8 cellular contexts compared by ENCODE assay signal in the genomic region with DNA sequence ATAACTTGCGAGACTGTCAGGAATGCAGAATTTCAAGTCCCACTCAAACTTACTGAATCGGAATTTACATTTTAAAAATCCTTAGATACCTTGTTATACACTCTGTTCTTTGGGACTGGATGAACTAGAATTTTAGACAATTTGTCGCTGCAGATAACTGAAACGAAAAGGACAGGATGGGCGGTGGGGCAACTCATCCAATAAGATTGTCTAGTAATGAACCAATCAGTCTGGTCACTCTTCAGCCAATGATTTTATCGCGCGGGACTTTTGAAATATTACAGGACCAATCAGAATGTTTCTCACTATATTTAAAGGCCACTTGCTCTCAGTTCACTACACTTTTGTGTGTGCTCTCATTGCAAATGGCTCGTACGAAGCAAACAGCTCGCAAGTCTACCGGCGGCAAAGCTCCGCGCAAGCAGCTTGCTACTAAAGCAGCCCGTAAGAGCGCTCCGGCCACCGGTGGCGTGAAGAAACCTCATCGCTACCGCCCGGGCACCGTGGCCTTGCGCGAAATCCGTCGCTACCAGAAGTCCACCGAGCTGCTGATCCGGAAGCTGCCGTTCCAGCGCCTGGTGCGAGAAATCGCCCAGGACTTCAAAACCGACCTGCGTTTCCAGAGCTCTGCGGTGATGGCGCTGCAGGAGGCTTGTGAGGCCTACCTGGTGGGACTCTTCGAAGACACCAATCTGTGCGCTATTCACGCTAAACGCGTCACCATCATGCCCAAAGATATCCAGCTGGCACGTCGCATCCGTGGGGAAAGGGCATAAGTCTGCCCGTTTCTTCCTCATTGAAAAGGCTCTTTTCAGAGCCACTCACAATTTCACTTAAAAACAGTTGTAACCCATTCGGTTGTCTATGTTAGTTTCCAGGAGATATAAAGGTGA. TPM values are rescaled to one million over a fixed set of nuclear protein-coding genes. Genes with fewer than 3 reads are reported as not detected.
DNase-seq lines count a peak whose midpoint lies in the region; ATAC-seq and TF ChIP-seq lines count a peak whose summit lies in the region.

No MANE protein-coding gene starts in this region.

- H3K9me2 ChIP-seq in SK-N-SH = no peaks in the 10 kb centered on the region

- peak overlapping the region; percentile 64 for H2AFZ ChIP-seq in SK-N-SH (ENCODE audit: low read depth)

- H3K4me3 ChIP-seq in HL-60 (replicated peaks; ENCODE audit: insufficient read depth, low read length) (no peak overlapping the region), SK-N-SH (ENCODE audit: low read depth in 2 of 2, low read length in 1 of 2) (peak overlapping the region; percentile 57 to 60), cardiac muscle cell (no peak overlapping the region)

- H3K9ac ChIP-seq in SK-N-SH = peak overlapping the region; percentile 72

- peaks cover 21% of the 10 kb centered on the region for H3K36me3 Mint-ChIP-seq in CD4-positive, alpha-beta T cell (ENCODE audit: low read depth)
- H3K36me3 Mint-ChIP-seq in activated naive CD8-positive, alpha-beta T cell treated with anti-CD3 and anti-CD28 coated beads, Interleukin-2, amount 50 U/mL, for 24 hours (ENCODE audit: low read depth) = no peaks in the 10 kb centered on the region

- TF ChIP-seq EP300 in SK-N-SH (IDR thresholded peaks at IDR 0.05; ENCODE audit: borderline replicate concordance in 1 of 2, low read depth in 1 of 2, low read length in 1 of 2) = peak in 1 of 2 experiments; percentile 49; a peak in 1 of 4 replicates

- H3K27me3 ChIP-seq in CD4-positive, alpha-beta T cell (ENCODE audit: control insufficient read depth, insufficient read depth, low read length) = no peaks in the 10 kb centered on the region
- H3K27me3 ChIP-seq in HL-60 (ENCODE audit: insufficient read depth, poor library complexity, severe bottlenecking) (no peaks in the 10 kb centered on the region), SK-N-SH (ENCODE audit: insufficient read depth) (no peaks in the 10 kb centered on the region), cardiac muscle cell (no peaks in the 10 kb centered on the region)

- POLR2A ChIA-PET in CD4-positive, alpha-beta T cell (lab: Charles Lee) = interaction anchor here (0.5 to 6.0 kb wide), 39 partner anchors 9 to 1848 kb away, joined by 3 to 919 read pairs (median 10); a partner anchor contains a TSS
- POLR2A ChIA-PET in SK-N-SH (lab: Yijun Ruan, JAX) = interaction anchor here (0.8 to 5.8 kb wide), 26 partner anchors 9 to 1848 kb away, joined by 3 to 166 read pairs (median 7); a partner anchor contains a TSS

- TF ChIP-seq CTCF in CD4-positive, alpha-beta T cell (IDR thresholded peaks at IDR 0.05) = no peak
- TF ChIP-seq CTCF in HL-60 (IDR thresholded peaks at IDR 0.05; ENCODE audit: insufficient read depth, low read length) (no peak), SK-N-SH (IDR thresholded peaks at IDR 0.05) (peak; percentile 37), cardiac muscle cell (IDR thresholded peaks at IDR 0.05; ENCODE audit: low read depth, low read length) (peak; percentile 35)

- ATAC-seq in CD4-positive, alpha-beta T cell (ENCODE audit: poor library complexity) = peak; percentile 55
- peak; percentile 38 for ATAC-seq in GM19463 (IDR thresholded peaks at IDR 0.05; ENCODE audit: unreplicated experiment)
- peak; percentile 50 for ATAC-seq in activated naive CD8-positive, alpha-beta T cell treated with anti-CD3 and anti-CD28 coated beads, Interleukin-2, amount 50 U/mL, for 24 hours

- peak overlapping the region; percentile 94 for H3K27ac Mint-ChIP-seq in CD4-positive, alpha-beta T cell
- peak overlapping the region; percentile 99 for H3K27ac Mint-ChIP-seq in activated naive CD8-positive, alpha-beta T cell treated with anti-CD3 and anti-CD28 coated beads, Interleukin-2, amount 50 U/mL, for 24 hours

- H3K36me3 ChIP-seq in SK-N-SH (replicated peaks in 1 of 2; ENCODE audit: control insufficient read depth in 1 of 2, insufficient read depth in 2 of 2, low read length in 1 of 2) = no peaks in the 10 kb centered on the region
- H3K36me3 ChIP-seq in cardiac muscle cell = no peaks in the 10 kb centered on the region

- CTCF ChIA-PET in CD4-positive, alpha-beta T cell (lab: Charles Lee) = interaction anchor here (0.5 to 4.7 kb wide), 10 partner anchors 13 to 1132 kb away, joined by 3 to 40 read pairs (median 4); a partner anchor contains a TSS
- CTCF ChIA-PET in SK-N-SH (lab: Yijun Ruan, JAX) = interaction anchor here (0.8 to 2.1 kb wide), 6 partner anchors 18 to 138 kb away, joined by 3 to 9 read pairs (median 4); a partner anchor contains a TSS

- peak overlapping the region; percentile 86 for H3K4me2 ChIP-seq in SK-N-SH

- H3K27me3 Mint-ChIP-seq in CD4-positive, alpha-beta T cell = no peaks in the 10 kb centered on the region
- peaks cover 7% of the 10 kb centered on the region for H3K27me3 Mint-ChIP-seq in activated naive CD8-positive, alpha-beta T cell treated with anti-CD3 and anti-CD28 coated beads, Interleukin-2, amount 50 U/mL, for 24 hours

- H3K79me2 ChIP-seq in SK-N-SH (ENCODE audit: insufficient read depth) = no peaks in the 10 kb centered on the region

- no peaks in the 10 kb centered on the region for H3K9me3 Mint-ChIP-seq in CD4-positive, alpha-beta T cell
- H3K9me3 Mint-ChIP-seq in activated naive CD8-positive, alpha-beta T cell treated with anti-CD3 and anti-CD28 coated beads, Interleukin-2, amount 50 U/mL, for 24 hours = no peaks in the 10 kb centered on the region

- H3F3A ChIP-seq in SK-N-SH (replicated peaks; ENCODE audit: insufficient read depth) = peaks cover 40% of the 10 kb centered on the region

- no peaks in the 10 kb centered on the region for H4K20me1 ChIP-seq in SK-N-SH (ENCODE audit: insufficient read depth)

- peak overlapping the region; percentile 91 for H3K27ac ChIP-seq in CD4-positive, alpha-beta T cell (ENCODE audit: low read depth, low read length)
- peak overlapping the region; percentile 83 for H3K27ac ChIP-seq in HL-60 (replicated peaks)
- peak overlapping the region; percentile 79 to 97 for H3K27ac ChIP-seq in SK-N-SH (ENCODE audit: low read depth in 2 of 2, low read length in 1 of 2)
- H3K27ac ChIP-seq in cardiac muscle cell = no peak overlapping the region

- intact Hi-C loops in CD4-positive, alpha-beta T cell (cut with DNase I, micrococcal nuclease) = loop anchor here (1.0 to 2.0 kb wide), 3 partner anchors 10 to 18 kb away; a partner anchor contains a TSS

- no peaks in the 10 kb centered on the region for H3K9me3 ChIP-seq in CD4-positive, alpha-beta T cell (ENCODE audit: control insufficient read depth, low read length)
- H3K9me3 ChIP-seq in SK-N-SH = no peaks in the 10 kb centered on the region
- no peaks in the 10 kb centered on the region for H3K9me3 ChIP-seq in cardiac muscle cell (ENCODE audit: low read depth)

- H3K4me1 Mint-ChIP-seq in CD4-positive, alpha-beta T cell (ENCODE audit: low read depth) = peaks cover 28% of the 10 kb centered on the region
- H3K4me1 Mint-ChIP-seq in activated naive CD8-positive, alpha-beta T cell treated with anti-CD3 and anti-CD28 coated beads, Interleukin-2, amount 50 U/mL, for 24 hours = peaks cover 34% of the 10 kb centered on the region

- H3K4me3 Mint-ChIP-seq in CD4-positive, alpha-beta T cell = peak overlapping the region; percentile 97
- peak overlapping the region; percentile 89 for H3K4me3 Mint-ChIP-seq in activated naive CD8-positive, alpha-beta T cell treated with anti-CD3 and anti-CD28 coated beads, Interleukin-2, amount 50 U/mL, for 24 hours

- WGBS in SK-N-SH (ENCODE audit: low lambda C conversion rate) = 8% methylated on average over 42 of the region's 48 CpGs

- H3K4me1 ChIP-seq in SK-N-SH (ENCODE audit: control insufficient read depth in 1 of 2, insufficient read depth in 2 of 2, low read depth in 1 of 2, low read length in 1 of 2) = peaks cover 0 to 12% of the 10 kb centered on the region in 2 experiments; a peak in 2 of 4 replicates
- no peaks in the 10 kb centered on the region for H3K4me1 ChIP-seq in cardiac muscle cell (ENCODE audit: low read depth)

- TF ChIP-seq RAD21 in SK-N-SH (IDR thresholded peaks at IDR 0.05; ENCODE audit: low read length) = no peak

- DNase-seq in CD4-positive, alpha-beta T cell = peak; percentile 49 to 83 (median 62)
- peak in 1 of 2 experiments; percentile 89 for DNase-seq in HL-60 (ENCODE audit: low read depth in 1 of 2, low spot score in 1 of 2)
- DNase-seq in SK-N-SH = peak; percentile 77
- DNase-seq in activated naive CD8-positive, alpha-beta T cell treated with anti-CD3 and anti-CD28 coated beads, Interleukin-2, amount 50 U/mL, for 24 hours = peak; percentile 73
- peak in 1 of 2 donors; percentile 94 for DNase-seq in cardiac muscle cell (ENCODE audit: low read depth in 1 of 2, low spot score in 1 of 2)
- peak; percentile 70 for DNase-seq in pulmonary artery endothelial cell (ENCODE audit: low read depth, low spot score)
- DNase-seq in DMS79 (lab: John Stamatoyannopoulos, UW) = no peak

TF ChIP-seq in SK-N-SH, 30 proteins besides CTCF, POLR2A, EP300 and RAD21 (continues in another document):
- TF ChIP-seq TAF1 (IDR thresholded peaks at IDR 0.05; ENCODE audit: borderline replicate concordance, low read depth, low read length) (peak; percentile 91), TCF12 (IDR thresholded peaks at IDR 0.05) (0 out of 2 replicates have a peak, but pooled peaks have one; percentile 2), FOSL2 (IDR thresholded peaks at IDR 0.05; ENCODE audit: borderline replicate concordance, low read depth) (no peak)
- TF ChIP-seq, protein P1, sequence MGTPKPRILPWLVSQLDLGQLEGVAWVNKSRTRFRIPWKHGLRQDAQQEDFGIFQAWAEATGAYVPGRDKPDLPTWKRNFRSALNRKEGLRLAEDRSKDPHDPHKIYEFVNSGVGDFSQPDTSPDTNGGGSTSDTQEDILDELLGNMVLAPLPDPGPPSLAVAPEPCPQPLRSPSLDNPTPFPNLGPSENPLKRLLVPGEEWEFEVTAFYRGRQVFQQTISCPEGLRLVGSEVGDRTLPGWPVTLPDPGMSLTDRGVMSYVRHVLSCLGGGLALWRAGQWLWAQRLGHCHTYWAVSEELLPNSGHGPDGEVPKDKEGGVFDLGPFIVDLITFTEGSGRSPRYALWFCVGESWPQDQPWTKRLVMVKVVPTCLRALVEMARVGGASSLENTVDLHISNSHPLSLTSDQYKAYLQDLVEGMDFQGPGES (IDR thresholded peaks at IDR 0.05; ENCODE audit: low read depth, low read length) = peak; percentile 70
- TF ChIP-seq, protein P2, sequence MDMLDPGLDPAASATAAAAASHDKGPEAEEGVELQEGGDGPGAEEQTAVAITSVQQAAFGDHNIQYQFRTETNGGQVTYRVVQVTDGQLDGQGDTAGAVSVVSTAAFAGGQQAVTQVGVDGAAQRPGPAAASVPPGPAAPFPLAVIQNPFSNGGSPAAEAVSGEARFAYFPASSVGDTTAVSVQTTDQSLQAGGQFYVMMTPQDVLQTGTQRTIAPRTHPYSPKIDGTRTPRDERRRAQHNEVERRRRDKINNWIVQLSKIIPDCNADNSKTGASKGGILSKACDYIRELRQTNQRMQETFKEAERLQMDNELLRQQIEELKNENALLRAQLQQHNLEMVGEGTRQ (IDR thresholded peaks at IDR 0.05; ENCODE audit: borderline replicate concordance, low read depth, low read length) = no peak

RNA-seq across cellular contexts. Expression of a gene that starts 41.9 kb away (rescaled TPM):
- under 1 TPM; 0.08 to 0.28 TPM for total RNA-seq in CD4-positive, alpha-beta T cell
- polyA plus RNA-seq in SK-N-SH (2012; rRNA removed) (not detected in 2 replicates), cardiac muscle cell (0.28 and 1.3 TPM in 2 replicates)
- polyA plus RNA-seq in SK-N-SH (2012; cell fraction: cytosol; rRNA removed) = not detected in 2 replicates
- not detected in 2 replicates for polyA plus RNA-seq in SK-N-SH (2012; cell fraction: nucleus; rRNA removed)
- total RNA-seq in cardiac muscle cell (0.66 and 0.99 TPM in 2 replicates), pulmonary artery endothelial cell (3.3 and 9.6 TPM in 2 replicates)

Comparison
In these comparisons a context has a peak if more than half of its experiments do, and no peak if none do; other contexts are left out.
1. CTCF ChIP-seq: peak in SK-N-SH (single experiment) and cardiac muscle cell (single experiment); none in CD4-positive, alpha-beta T cell (single experiment) and HL-60 (single experiment).
2. H3K4me3 ChIP-seq: peak in SK-N-SH (2 of 2); none in HL-60 (single experiment) and cardiac muscle cell (single experiment).
3. Peak in every context shown above with its lines, with median percentiles within 50 percentile points of each other: ATAC-seq.